In the genomic region with DNA sequence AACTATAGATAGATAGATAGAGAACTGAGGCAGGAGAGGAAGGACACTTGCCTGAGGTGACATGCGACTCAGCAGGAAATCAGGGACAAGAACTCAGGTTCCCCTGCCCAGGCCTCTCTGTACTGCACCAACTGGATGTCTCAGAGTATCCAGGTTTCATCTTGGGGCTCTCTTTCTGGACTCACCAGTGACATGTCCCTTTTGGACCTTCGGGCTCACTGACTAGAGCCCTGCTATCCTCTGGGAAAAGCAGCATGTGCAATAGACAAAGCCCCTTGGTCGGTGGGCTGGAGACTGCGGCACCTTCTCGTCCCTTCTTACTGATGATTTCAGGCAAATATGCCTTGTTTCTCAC, we compare ENCODE assay signal across 22 cellular contexts.
DNase-seq lines count a peak whose midpoint lies in the region; ATAC-seq and TF ChIP-seq lines count a peak whose summit lies in the region.
"Had no signal": no experiment of that assay in that cellular context is flagged by ENCODE, and none has a peak within 500 bp of the region (broad histone marks: within the 10 kb centered on the region; RNA-seq: fewer than 3 reads in every experiment).

No MANE protein-coding gene starts in this region.

- DNase-seq in activated naive CD8-positive, alpha-beta T cell treated with anti-CD3 and anti-CD28 coated beads, Interleukin-2, amount 10 ng/mL, durations not matched to agents 7 days and 5 days = peak; percentile 10
- DNase-seq in activated naive CD8-positive, alpha-beta T cell treated with anti-CD3 and anti-CD28 coated beads, Interleukin-2, amount 50 U/mL, for 24 hours = no peak
- no peak for DNase-seq in RWPE1 (ENCODE audit: low spot score)
- DNase-seq in lower lobe of right lung = no peak
- DNase-seq in caudate nucleus (lab: John Stamatoyannopoulos, UW) = no peak
- DNase-seq in cerebellum (ENCODE audit: low spot score) = no peak
- DNase-seq: ACHN; activated CD4-positive, alpha-beta memory T cell treated with anti-CD3 and anti-CD28 coated beads for 36 hours; cerebellar nuclear complex; erythroblast; foreskin melanocyte; H9; naive B cell; NCI-H1417 treated with DMSO at 0.1 percent for 48 hours; NCI-H2107 had no signal

- H3K27me3 Mint-ChIP-seq in activated naive CD8-positive, alpha-beta T cell treated with anti-CD3 and anti-CD28 coated beads, Interleukin-2, amount 10 ng/mL, durations not matched to agents 7 days and 5 days = no peaks in the 10 kb centered on the region
- no peaks in the 10 kb centered on the region for H3K27me3 Mint-ChIP-seq in activated naive CD8-positive, alpha-beta T cell treated with anti-CD3 and anti-CD28 coated beads, Interleukin-2, amount 50 U/mL, for 24 hours
- H3K27me3 Mint-ChIP-seq: activated CD4-positive, alpha-beta memory T cell treated with anti-CD3 and anti-CD28 coated beads for 36 hours had no signal

- H3K36me3 Mint-ChIP-seq in activated naive CD8-positive, alpha-beta T cell treated with anti-CD3 and anti-CD28 coated beads, Interleukin-2, amount 10 ng/mL, durations not matched to agents 7 days and 5 days = peaks cover 2% of the 10 kb centered on the region
- no peaks in the 10 kb centered on the region for H3K36me3 Mint-ChIP-seq in activated naive CD8-positive, alpha-beta T cell treated with anti-CD3 and anti-CD28 coated beads, Interleukin-2, amount 50 U/mL, for 24 hours (ENCODE audit: low read depth)
- H3K36me3 Mint-ChIP-seq: activated CD4-positive, alpha-beta memory T cell treated with anti-CD3 and anti-CD28 coated beads for 36 hours; IgD-negative memory B cell; memory B cell; naive B cell had no signal

- ATAC-seq in activated naive CD8-positive, alpha-beta T cell treated with anti-CD3 and anti-CD28 coated beads, Interleukin-2, amount 10 ng/mL, durations not matched to agents 7 days and 5 days (ENCODE audit: low read depth) = no peak
- ATAC-seq in activated naive CD8-positive, alpha-beta T cell treated with anti-CD3 and anti-CD28 coated beads, Interleukin-2, amount 50 U/mL, for 24 hours = no peak
- ATAC-seq in lower lobe of right lung (no peak), GM21723 (IDR thresholded peaks at IDR 0.05; ENCODE audit: unreplicated experiment) (no peak)
- ATAC-seq: right cardiac atrium had no signal

- H3K36me3 ChIP-seq in lower lobe of right lung (no peaks in the 10 kb centered on the region), stomach smooth muscle (ENCODE audit: control insufficient read depth in 2 of 2, insufficient read depth in 2 of 2, low read length in 2 of 2) (no peaks in the 10 kb centered on the region)

- POLR2A ChIA-PET in activated naive CD8-positive, alpha-beta T cell treated with anti-CD3 and anti-CD28 coated beads, Interleukin-2, amount 10 ng/mL, durations not matched to agents 7 days and 5 days (lab: Charles Lee) = no interaction called here
- POLR2A ChIA-PET in RWPE1 (lab: Yijun Ruan, JAX; ENCODE audit: low non-redundant PET) = no interaction called here

- H3K9me3 Mint-ChIP-seq in activated naive CD8-positive, alpha-beta T cell treated with anti-CD3 and anti-CD28 coated beads, Interleukin-2, amount 10 ng/mL, durations not matched to agents 7 days and 5 days = no peaks in the 10 kb centered on the region
- no peaks in the 10 kb centered on the region for H3K9me3 Mint-ChIP-seq in activated naive CD8-positive, alpha-beta T cell treated with anti-CD3 and anti-CD28 coated beads, Interleukin-2, amount 50 U/mL, for 24 hours
- H3K9me3 Mint-ChIP-seq: activated CD4-positive, alpha-beta memory T cell treated with anti-CD3 and anti-CD28 coated beads for 36 hours; H9; IgD-negative memory B cell; memory B cell; naive B cell; T-helper 2 cell treated with Interferon-gamma antibody and Interleukin-4, amounts not matched to agents 5 μg/mL and 100 μg/mL, for 36 hours had no signal

- H3K27ac ChIP-seq in RWPE1 = peak overlapping the region; percentile 93
- H3K27ac ChIP-seq in lower lobe of right lung = peak overlapping the region; percentile 18
- H3K27ac ChIP-seq in stomach smooth muscle (ENCODE audit: low read length) = peak overlapping the region; percentile 58
- H3K27ac ChIP-seq in caudate nucleus (ENCODE audit: low read depth, low read length) = no peak overlapping the region
- H3K27ac ChIP-seq: C4-2B had no signal

- H3K4me1 Mint-ChIP-seq in activated naive CD8-positive, alpha-beta T cell treated with anti-CD3 and anti-CD28 coated beads, Interleukin-2, amount 10 ng/mL, durations not matched to agents 7 days and 5 days = peaks cover 19% of the 10 kb centered on the region
- peaks cover 35% of the 10 kb centered on the region for H3K4me1 Mint-ChIP-seq in activated naive CD8-positive, alpha-beta T cell treated with anti-CD3 and anti-CD28 coated beads, Interleukin-2, amount 50 U/mL, for 24 hours

- no peak overlapping the region for H3K27ac Mint-ChIP-seq in activated naive CD8-positive, alpha-beta T cell treated with anti-CD3 and anti-CD28 coated beads, Interleukin-2, amount 10 ng/mL, durations not matched to agents 7 days and 5 days
- H3K27ac Mint-ChIP-seq in activated naive CD8-positive, alpha-beta T cell treated with anti-CD3 and anti-CD28 coated beads, Interleukin-2, amount 50 U/mL, for 24 hours = no peak overlapping the region
- H3K27ac Mint-ChIP-seq: activated CD4-positive, alpha-beta memory T cell treated with anti-CD3 and anti-CD28 coated beads for 36 hours; H9; IgD-negative memory B cell; memory B cell; naive B cell; T-helper 2 cell treated with Interferon-gamma antibody and Interleukin-4, amounts not matched to agents 5 μg/mL and 100 μg/mL, for 36 hours had no signal

- H3K9me3 ChIP-seq in lower lobe of right lung (no peaks in the 10 kb centered on the region), stomach smooth muscle (ENCODE audit: control insufficient read depth in 2 of 2, low read length in 2 of 2) (no peaks in the 10 kb centered on the region)

- no peak overlapping the region for H3K9ac ChIP-seq in stomach smooth muscle (ENCODE audit: low read length in 2 of 2)

- H3K27me3 ChIP-seq in lower lobe of right lung (ENCODE audit: low read depth) (no peaks in the 10 kb centered on the region), stomach smooth muscle (ENCODE audit: control insufficient read depth in 1 of 2, insufficient read depth in 2 of 2, low read length in 2 of 2) (no peaks in the 10 kb centered on the region)

- intact Hi-C loops in lower lobe of right lung (cut with DNase I) = no loop called here

- H3K4me1 ChIP-seq in lower lobe of right lung = peaks cover 63% of the 10 kb centered on the region
- H3K4me1 ChIP-seq in stomach smooth muscle (ENCODE audit: control insufficient read depth, insufficient read depth, low read length) = peaks cover 83% of the 10 kb centered on the region

- TF ChIP-seq CTCF in RWPE1 (conservative IDR thresholded peaks at IDR 0.05; ENCODE audit: low read depth) = no peak
- TF ChIP-seq CTCF in lower lobe of right lung (IDR thresholded peaks at IDR 0.05) = no peak

- no peak overlapping the region for H3K4me3 ChIP-seq in lower lobe of right lung
- peak overlapping the region in 1 of 2 donors; percentile 49 for H3K4me3 ChIP-seq in stomach smooth muscle (ENCODE audit: low read length in 2 of 2)

- H3K4me3 Mint-ChIP-seq in activated naive CD8-positive, alpha-beta T cell treated with anti-CD3 and anti-CD28 coated beads, Interleukin-2, amount 10 ng/mL, durations not matched to agents 7 days and 5 days = no peak overlapping the region
- no peak overlapping the region for H3K4me3 Mint-ChIP-seq in activated naive CD8-positive, alpha-beta T cell treated with anti-CD3 and anti-CD28 coated beads, Interleukin-2, amount 50 U/mL, for 24 hours
- H3K4me3 Mint-ChIP-seq: activated CD4-positive, alpha-beta memory T cell treated with anti-CD3 and anti-CD28 coated beads for 36 hours; H9; IgD-negative memory B cell; memory B cell; T-helper 2 cell treated with Interferon-gamma antibody and Interleukin-4, amounts not matched to agents 5 μg/mL and 100 μg/mL, for 36 hours had no signal

- CTCF ChIA-PET in RWPE1 (lab: Yijun Ruan, JAX) = no interaction called here
